In genomic region chr11:114228401-114229061, GRCh38 we compare ENCODE assay signal across 18 cellular contexts.
DNase-seq lines count a peak whose midpoint lies in the region; ATAC-seq and TF ChIP-seq lines count a peak whose summit lies in the region.
"Had no signal": no experiment of that assay in that cellular context is flagged by ENCODE, and none has a peak within 500 bp of the region (broad histone marks: within the 10 kb centered on the region; RNA-seq: fewer than 3 reads in every experiment).

No MANE protein-coding gene starts in this region.

- no peak overlapping the region for H3K9ac ChIP-seq in BLaER1
- no peak overlapping the region for H3K9ac ChIP-seq in HCT116 (ENCODE audit: low read length)

- no peak overlapping the region for H2AFZ ChIP-seq in HCT116 (ENCODE audit: low read depth, low read length, poor library complexity, severe bottlenecking)
- H2AFZ ChIP-seq: hepatocyte had no signal

- RAD21 ChIA-PET in HCT116 (lab: Charles Lee; ENCODE audit: low non-redundant PET in 1 of 2, low total read pairs in 2 of 2, uncharacterized antibody in 2 of 2, unreplicated experiment in 2 of 2), result no interaction called here

- H3K4me3 ChIP-seq in BLaER1 (no peak overlapping the region), HCT116 (replicated peaks in 1 of 2; ENCODE audit: low read depth in 1 of 2, low read length in 2 of 2) (no peak overlapping the region), ascending aorta (peak overlapping the region in 1 of 2 donors; percentile 19)
- H3K4me3 ChIP-seq: adrenal gland, hepatocyte, SJSA1 had no signal

- peak overlapping the region; percentile 8 for H3K27ac Mint-ChIP-seq in neural crest cell (ENCODE audit: unreplicated experiment)
- H3K27ac Mint-ChIP-seq: activated CD8-positive, alpha-beta T cell treated with anti-CD3 and anti-CD28 coated beads, Interleukin-2, amount 10 ng/mL, durations not matched to agents 7 days and 5 days had no signal

- no peak for TF ChIP-seq RAD21 in HCT116 (IDR thresholded peaks at IDR 0.05; ENCODE audit: low read depth)

- H3K27ac ChIP-seq in BLaER1, result no peak overlapping the region
- H3K27ac ChIP-seq in HCT116 (ENCODE audit: low read depth, low read length), result no peak overlapping the region
- H3K27ac ChIP-seq in ascending aorta, result peak overlapping the region; percentile 14 to 22
- H3K27ac ChIP-seq: hepatocyte, SJSA1 had no signal

- H3K9me3 ChIP-seq in BLaER1, result no peaks in the 10 kb centered on the region
- H3K9me3 ChIP-seq in HCT116 (ENCODE audit: control insufficient read depth in 1 of 2, insufficient read depth in 1 of 2, low read depth in 1 of 2, low read length in 2 of 2), result no peaks in the 10 kb centered on the region
- H3K9me3 ChIP-seq in ascending aorta, result no peaks in the 10 kb centered on the region
- H3K9me3 ChIP-seq: adrenal gland, esophagus squamous epithelium, SJSA1 had no signal

- peak; percentile 62 for ATAC-seq in HCT116
- no peak for ATAC-seq in activated T-cell treated with anti-CD3 and anti-CD28 coated beads, Interleukin-2, amount 50 U/mL, for 4 hours
- ATAC-seq in GM18502 (IDR thresholded peaks at IDR 0.05; ENCODE audit: poor library complexity, unreplicated experiment), result no peak
- ATAC-seq in HG02840 (IDR thresholded peaks at IDR 0.05; ENCODE audit: low FRiP score, unreplicated experiment), result no peak
- no peak for ATAC-seq in HG02798 (IDR thresholded peaks at IDR 0.05; ENCODE audit: poor library complexity, unreplicated experiment)
- ATAC-seq: activated CD8-positive, alpha-beta T cell treated with anti-CD3 and anti-CD28 coated beads, Interleukin-2, amount 10 ng/mL, durations not matched to agents 7 days and 5 days; left colon had no signal

- H3K27me3 ChIP-seq in BLaER1 (no peaks in the 10 kb centered on the region), HCT116 (ENCODE audit: insufficient read depth, low read length) (peaks cover 75% of the 10 kb centered on the region), ascending aorta (no peaks in the 10 kb centered on the region)
- H3K27me3 ChIP-seq: adrenal gland, hepatocyte, SJSA1 had no signal

- intact Hi-C loops in HCT116 (cut with micrococcal nuclease), result no loop called here
- intact Hi-C loops in ascending aorta (cut with DNase I), result no loop called here

- POLR2A ChIA-PET in HCT116 (lab: Charles Lee), result no interaction called here

- no peaks in the 10 kb centered on the region for H3K36me3 ChIP-seq in BLaER1
- no peaks in the 10 kb centered on the region for H3K36me3 ChIP-seq in HCT116 (ENCODE audit: control insufficient read depth in 1 of 2, insufficient read depth in 2 of 2, low read length in 2 of 2)
- H3K36me3 ChIP-seq in ascending aorta, result peaks cover 35 to 36% of the 10 kb centered on the region in 2 donors
- H3K36me3 ChIP-seq: adrenal gland, SJSA1 had no signal

- peaks cover 65% of the 10 kb centered on the region for H3K4me1 Mint-ChIP-seq in neural crest cell
- H3K4me1 Mint-ChIP-seq in activated T-cell treated with anti-CD3 and anti-CD28 coated beads, Interleukin-2, amount 50 U/mL, for 4 hours (ENCODE audit: low read depth), result peaks cover 18% of the 10 kb centered on the region

- H3K79me2 ChIP-seq in HCT116 (ENCODE audit: insufficient read depth, low read length), result no peaks in the 10 kb centered on the region

- TF ChIP-seq POLR2A in HCT116 (IDR thresholded peaks at IDR 0.05; ENCODE audit: borderline replicate concordance, extremely low read depth, insufficient read depth, insufficient read length), result no peak

- no peaks in the 10 kb centered on the region for H3K9me3 Mint-ChIP-seq in neural crest cell
- H3K9me3 Mint-ChIP-seq in activated T-cell treated with anti-CD3 and anti-CD28 coated beads, Interleukin-2, amount 50 U/mL, for 4 hours, result no peaks in the 10 kb centered on the region

- CTCF ChIA-PET in HCT116 (lab: Charles Lee), result interaction anchor here (0.6 to 1.4 kb wide), 2 partner anchors 33 to 153 kb away, joined by 3 read pairs; no protein-coding TSS in a partner anchor

- peaks cover 2% of the 10 kb centered on the region for H3K27me3 Mint-ChIP-seq in neural crest cell (ENCODE audit: low read depth)
- H3K27me3 Mint-ChIP-seq in activated T-cell treated with anti-CD3 and anti-CD28 coated beads, Interleukin-2, amount 50 U/mL, for 4 hours (ENCODE audit: low read depth), result no peaks in the 10 kb centered on the region

- H3K4me3 Mint-ChIP-seq in neural crest cell, result peak overlapping the region; percentile 8
- no peak overlapping the region for H3K4me3 Mint-ChIP-seq in activated T-cell treated with anti-CD3 and anti-CD28 coated beads, Interleukin-2, amount 50 U/mL, for 4 hours
- H3K4me3 Mint-ChIP-seq: activated CD8-positive, alpha-beta T cell treated with anti-CD3 and anti-CD28 coated beads, Interleukin-2, amount 10 ng/mL, durations not matched to agents 7 days and 5 days had no signal

- no TSS peak for BruUV-seq in HCT116 (replicated peaks; lab: Mats Ljungman, UMichigan)

- H4K20me1 ChIP-seq in BLaER1 (no peaks in the 10 kb centered on the region), HCT116 (ENCODE audit: insufficient read depth) (no peaks in the 10 kb centered on the region)

- DNase-seq in HCT116 (ENCODE audit: low read depth, low spot score) (no peak), ascending aorta (ENCODE audit: low spot score in 2 of 2) (no peak), neural crest cell (ENCODE audit: low read depth, low spot score) (no peak)
- no peak for DNase-seq in activated T-cell treated with anti-CD3 and anti-CD28 coated beads, Interleukin-2, amount 50 U/mL, for 4 hours
- DNase-seq: activated CD8-positive, alpha-beta T cell treated with anti-CD3 and anti-CD28 coated beads, Interleukin-2, amount 10 ng/mL, durations not matched to agents 7 days and 5 days; adrenal gland; cortex of kidney; DMS79; esophagus squamous epithelium; left colon; NCI-H2107; trophoblast cell had no signal

- H3K9me2 ChIP-seq in HCT116 (ENCODE audit: insufficient read depth), result no peaks in the 10 kb centered on the region

- peaks cover 8% of the 10 kb centered on the region for H3K36me3 Mint-ChIP-seq in neural crest cell (ENCODE audit: low read depth)
- no peaks in the 10 kb centered on the region for H3K36me3 Mint-ChIP-seq in activated T-cell treated with anti-CD3 and anti-CD28 coated beads, Interleukin-2, amount 50 U/mL, for 4 hours (ENCODE audit: insufficient read depth)

- peak overlapping the region; percentile 23; the same call in 1 of the 2 replicates for H3K4me2 ChIP-seq in BLaER1
- H3K4me2 ChIP-seq in HCT116 (ENCODE audit: low read length), result no peak overlapping the region
- H3K4me2 ChIP-seq: hepatocyte had no signal

- H3K4me1 ChIP-seq in BLaER1 (peaks cover 16% of the 10 kb centered on the region), HCT116 (ENCODE audit: control insufficient read depth in 1 of 2, insufficient read depth in 2 of 2, low read length in 2 of 2) (no peaks in the 10 kb centered on the region), ascending aorta (peaks cover 9 to 31% of the 10 kb centered on the region in 2 donors)
- H3K4me1 ChIP-seq: SJSA1 had no signal

- TF ChIP-seq CTCF in HCT116 (IDR thresholded peaks at IDR 0.05 in 2 of 3, conservative IDR thresholded peaks at IDR 0.05 in 1 of 3; ENCODE audit: borderline replicate concordance in 1 of 3, insufficient read depth in 1 of 3, low read depth in 2 of 3, low read length in 2 of 3), result 0 out of 6 replicates have a peak, but pooled peaks of 1 of the 3 experiments have one; percentile 2
- no peak for TF ChIP-seq CTCF in ascending aorta (IDR thresholded peaks at IDR 0.05)
- no peak for TF ChIP-seq CTCF in neural crest cell (conservative IDR thresholded peaks at IDR 0.05)

TF ChIP-seq in HCT116, 20 proteins besides CTCF, POLR2A, EP300 and RAD21:
- no peak for TF ChIP-seq CBX3 (IDR thresholded peaks at IDR 0.05; ENCODE audit: low read depth)
- TF ChIP-seq FOSL1 (IDR thresholded peaks at IDR 0.05; ENCODE audit: low read depth), result no peak
- no peak for TF ChIP-seq POLR2AphosphoS5 (IDR thresholded peaks at IDR 0.05; ENCODE audit: low read depth, low read length)
- TF ChIP-seq SP1 (IDR thresholded peaks at IDR 0.05; ENCODE audit: low read depth), result no peak
- no peak for TF ChIP-seq SRF (IDR thresholded peaks at IDR 0.05; ENCODE audit: low read depth)
- TF ChIP-seq CEBPB (IDR thresholded peaks at IDR 0.05; ENCODE audit: low read depth), result no peak
- no peak for TF ChIP-seq ZBTB33 (IDR thresholded peaks at IDR 0.05; ENCODE audit: extremely low read depth, insufficient replicate concordance, low read length)
- TF ChIP-seq YY1 (IDR thresholded peaks at IDR 0.05; ENCODE audit: extremely low read depth, insufficient replicate concordance, low read depth, low read length), result no peak
- no peak for TF ChIP-seq EZH2 (IDR thresholded peaks at IDR 0.05)

Comparison
In these comparisons a context has a peak if more than half of its experiments do, and no peak if none do; other contexts are left out.
1. H3K27ac ChIP-seq: peak in ascending aorta (2 of 2); none in BLaER1 (single experiment) and HCT116 (single experiment).